In genomic region chr9:130493476-130493875, GRCh38 we compare ENCODE assay signal across 22 cellular contexts. TPM values are rescaled to one million over a fixed set of nuclear protein-coding genes. Genes with fewer than 3 reads are reported as not detected.
"Had no signal": no experiment of that assay in that cellular context is flagged by ENCODE, and none has a peak within 500 bp of the region (broad histone marks: within the 10 kb centered on the region; RNA-seq: fewer than 3 reads in every experiment).

No MANE protein-coding gene starts in this region.

- ATAC-seq: left cardiac atrium; left lung; lower lobe of right lung; naive thymus-derived CD8-positive, alpha-beta T cell; stimulated activated effector memory CD8-positive, alpha-beta T cell treated with anti-CD3 and anti-CD28 coated beads, Interleukin-12 subunit alpha, Interleukin-12 subunit beta, amount 100 ng/mL, for 72 hours had no signal

- H3K27me3 ChIP-seq: left lung, neutrophil, ovary, right atrium auricular region, sigmoid colon, suprapubic skin, tibial nerve, uterus had no signal

- H3K4me1 ChIP-seq: left lung, lower lobe of right lung, right atrium auricular region, sigmoid colon, spleen, suprapubic skin, tibial nerve, uterus had no signal

- H3K4me3 ChIP-seq: left lung, lower lobe of right lung, ovary, right atrium auricular region, sigmoid colon, spleen, suprapubic skin, thoracic aorta, tibial nerve, uterus had no signal

- H3K9me3 ChIP-seq: lower lobe of right lung, neutrophil, suprapubic skin, thoracic aorta, uterus had no signal

- H3K36me3 ChIP-seq: neutrophil, ovary, uterus had no signal

- H3K27ac ChIP-seq: left lung, lower lobe of right lung, neutrophil, ovary, right atrium auricular region, sigmoid colon, spleen, suprapubic skin, thoracic aorta, tibial nerve, uterus had no signal

- DNase-seq: hippocampal formation; kidney glomerular epithelial cell; left cardiac atrium; left lung; lower lobe of right lung; mammary epithelial cell; mesenchymal stem cell; occipital lobe; ovary; sigmoid colon; small intestine; spleen; stimulated activated CD4-positive, alpha-beta T cell treated with anti-CD3 and anti-CD28 coated beads, Interleukin-4, amount 100 ng/mL, for 24 hours; stimulated activated naive CD4-positive, alpha-beta T cell; uterus had no signal

RNA-seq across cellular contexts. Expression of gene ASS1, which starts 48.7 kb away (rescaled TPM):
- total RNA-seq: naive thymus-derived CD8-positive, alpha-beta T cell had no signal
- polyA plus RNA-seq: naive thymus-derived CD8-positive, alpha-beta T cell had no signal
